29 cellular contexts compared by ENCODE assay signal in genomic region chr7:119177863-119178262, GRCh38.
"Had no signal": no experiment of that assay in that cellular context is flagged by ENCODE, and none has a peak within 500 bp of the region (broad histone marks: within the 10 kb centered on the region; RNA-seq: fewer than 3 reads in every experiment).

No MANE protein-coding gene starts in this region.

- DNase-seq: activated CD4-positive, alpha-beta memory T cell treated with anti-CD3 and anti-CD28 coated beads, Interleukin-2, amount 10 ng/mL, durations not matched to agents 7 days and 5 days; activated CD4-positive, alpha-beta T cell treated with anti-CD3 and anti-CD28 coated beads for 1 hour; activated CD4-positive, alpha-beta T cell treated with anti-CD3 and anti-CD28 coated beads for 4 hours; activated CD4-positive, alpha-beta T cell treated with anti-CD3 and anti-CD28 coated beads, Interleukin-2, amount 10 ng/mL, durations not matched to agents 7 days and 5 days; activated CD4-positive, alpha-beta T cell treated with anti-CD3 and anti-CD28 coated beads, Interleukin-2, amount 50 U/mL, for 4 hours; activated CD8-positive, alpha-beta memory T cell treated with anti-CD3 and anti-CD28 coated beads, Interleukin-2, amount 50 U/mL, for 48 hours; activated gamma-delta T cell; activated naive CD4-positive, alpha-beta T cell; activated naive CD4-positive, alpha-beta T cell treated with anti-CD3 and anti-CD28 coated beads, Interleukin-2, amount 10 ng/mL, durations not matched to agents 7 days and 5 days; activated naive CD8-positive, alpha-beta T cell treated with anti-CD3 and anti-CD28 coated beads, Interleukin-2, amount 10 ng/mL, durations not matched to agents 7 days and 5 days; activated T-cell treated with anti-CD3 and anti-CD28 coated beads for 4 hours; activated T-cell treated with anti-CD3 and anti-CD28 coated beads, Interleukin-2, amount 50 U/mL, for 24 hours; activated T-cell treated with anti-CD3 and anti-CD28 coated beads, Interleukin-2, amount 50 U/mL, for 72 hours; anterior cingulate cortex; brain microvascular endothelial cell; dorsolateral prefrontal cortex; effector CD4-positive, alpha-beta T cell; effector memory CD8-positive, alpha-beta T cell; erythroblast; foreskin keratinocyte; gastrocnemius medialis; glutamatergic neuron; heart left ventricle; T-helper 2 cell had no signal

- H3K4me3 Mint-ChIP-seq: activated CD4-positive, alpha-beta memory T cell treated with anti-CD3 and anti-CD28 coated beads, Interleukin-2, amount 10 ng/mL, durations not matched to agents 7 days and 5 days; activated CD4-positive, alpha-beta T cell treated with anti-CD3 and anti-CD28 coated beads, Interleukin-2, amount 10 ng/mL, durations not matched to agents 7 days and 5 days; activated naive CD4-positive, alpha-beta T cell treated with anti-CD3 and anti-CD28 coated beads, Interleukin-2, amount 10 ng/mL, durations not matched to agents 7 days and 5 days; activated naive CD8-positive, alpha-beta T cell treated with anti-CD3 and anti-CD28 coated beads, Interleukin-2, amount 10 ng/mL, durations not matched to agents 7 days and 5 days; activated T-cell treated with anti-CD3 and anti-CD28 coated beads, Interleukin-2, amount 50 U/mL, for 24 hours; activated T-cell treated with anti-CD3 and anti-CD28 coated beads, Interleukin-2, amount 50 U/mL, for 72 hours; central memory CD8-positive, alpha-beta T cell; dendritic cell treated with granulocyte-macrophage colony-stimulating factor and Interleukin-4, amounts not matched to agents 40 ng/mL and 50 ng/mL, for 4 days; effector memory CD8-positive, alpha-beta T cell had no signal

- H3K4me1 Mint-ChIP-seq: activated CD4-positive, alpha-beta memory T cell treated with anti-CD3 and anti-CD28 coated beads, Interleukin-2, amount 10 ng/mL, durations not matched to agents 7 days and 5 days; activated CD4-positive, alpha-beta T cell treated with anti-CD3 and anti-CD28 coated beads, Interleukin-2, amount 10 ng/mL, durations not matched to agents 7 days and 5 days; activated naive CD4-positive, alpha-beta T cell treated with anti-CD3 and anti-CD28 coated beads, Interleukin-2, amount 10 ng/mL, durations not matched to agents 7 days and 5 days; activated naive CD8-positive, alpha-beta T cell treated with anti-CD3 and anti-CD28 coated beads, Interleukin-2, amount 10 ng/mL, durations not matched to agents 7 days and 5 days; central memory CD8-positive, alpha-beta T cell had no signal

- H3K27me3 ChIP-seq: brain microvascular endothelial cell, dorsolateral prefrontal cortex, esophagus muscularis mucosa, foreskin keratinocyte, gastrocnemius medialis, heart left ventricle had no signal

- H3K36me3 ChIP-seq: brain microvascular endothelial cell, esophagus muscularis mucosa, gastrocnemius medialis, heart left ventricle had no signal

- H3K9me3 ChIP-seq: esophagus muscularis mucosa, gastrocnemius medialis had no signal

- H3K27me3 Mint-ChIP-seq: activated CD4-positive, alpha-beta memory T cell treated with anti-CD3 and anti-CD28 coated beads, Interleukin-2, amount 10 ng/mL, durations not matched to agents 7 days and 5 days; activated CD4-positive, alpha-beta T cell treated with anti-CD3 and anti-CD28 coated beads, Interleukin-2, amount 10 ng/mL, durations not matched to agents 7 days and 5 days; activated naive CD4-positive, alpha-beta T cell treated with anti-CD3 and anti-CD28 coated beads, Interleukin-2, amount 10 ng/mL, durations not matched to agents 7 days and 5 days; activated naive CD8-positive, alpha-beta T cell treated with anti-CD3 and anti-CD28 coated beads, Interleukin-2, amount 10 ng/mL, durations not matched to agents 7 days and 5 days; activated T-cell treated with anti-CD3 and anti-CD28 coated beads, Interleukin-2, amount 50 U/mL, for 24 hours; central memory CD8-positive, alpha-beta T cell; dendritic cell treated with granulocyte-macrophage colony-stimulating factor and Interleukin-4, amounts not matched to agents 40 ng/mL and 50 ng/mL, for 4 days; effector memory CD8-positive, alpha-beta T cell had no signal

- ATAC-seq: activated naive CD4-positive, alpha-beta T cell treated with anti-CD3 and anti-CD28 coated beads, Interleukin-2, amount 50 U/mL, for 72 hours; activated T-cell treated with anti-CD3 and anti-CD28 coated beads, Interleukin-2, amount 50 U/mL, for 72 hours; effector memory CD8-positive, alpha-beta T cell; foreskin keratinocyte; gastrocnemius medialis; heart left ventricle had no signal

- H3K9me3 Mint-ChIP-seq: activated CD4-positive, alpha-beta memory T cell treated with anti-CD3 and anti-CD28 coated beads, Interleukin-2, amount 10 ng/mL, durations not matched to agents 7 days and 5 days; activated CD4-positive, alpha-beta T cell treated with anti-CD3 and anti-CD28 coated beads, Interleukin-2, amount 10 ng/mL, durations not matched to agents 7 days and 5 days; activated naive CD4-positive, alpha-beta T cell treated with anti-CD3 and anti-CD28 coated beads, Interleukin-2, amount 10 ng/mL, durations not matched to agents 7 days and 5 days; activated naive CD4-positive, alpha-beta T cell treated with anti-CD3 and anti-CD28 coated beads, Interleukin-2, amount 50 U/mL, for 72 hours; activated naive CD8-positive, alpha-beta T cell treated with anti-CD3 and anti-CD28 coated beads, Interleukin-2, amount 10 ng/mL, durations not matched to agents 7 days and 5 days; dendritic cell treated with granulocyte-macrophage colony-stimulating factor and Interleukin-4, amounts not matched to agents 40 ng/mL and 50 ng/mL, for 4 days; effector memory CD8-positive, alpha-beta T cell had no signal

- H3K36me3 Mint-ChIP-seq: activated naive CD4-positive, alpha-beta T cell treated with anti-CD3 and anti-CD28 coated beads, Interleukin-2, amount 10 ng/mL, durations not matched to agents 7 days and 5 days; activated naive CD4-positive, alpha-beta T cell treated with anti-CD3 and anti-CD28 coated beads, Interleukin-2, amount 50 U/mL, for 72 hours; activated naive CD8-positive, alpha-beta T cell treated with anti-CD3 and anti-CD28 coated beads, Interleukin-2, amount 10 ng/mL, durations not matched to agents 7 days and 5 days had no signal

- H3K4me3 ChIP-seq: coronary artery, dorsolateral prefrontal cortex, esophagus muscularis mucosa, gastrocnemius medialis, heart left ventricle had no signal

- H3K27ac ChIP-seq: brain microvascular endothelial cell, coronary artery, dorsolateral prefrontal cortex, esophagus muscularis mucosa, foreskin keratinocyte, gastrocnemius medialis, heart left ventricle had no signal

- H3K4me1 ChIP-seq: esophagus muscularis mucosa, foreskin keratinocyte, gastrocnemius medialis, heart left ventricle had no signal

- H3K27ac Mint-ChIP-seq: activated CD4-positive, alpha-beta memory T cell treated with anti-CD3 and anti-CD28 coated beads, Interleukin-2, amount 10 ng/mL, durations not matched to agents 7 days and 5 days; activated CD4-positive, alpha-beta T cell treated with anti-CD3 and anti-CD28 coated beads, Interleukin-2, amount 10 ng/mL, durations not matched to agents 7 days and 5 days; activated naive CD4-positive, alpha-beta T cell treated with anti-CD3 and anti-CD28 coated beads, Interleukin-2, amount 10 ng/mL, durations not matched to agents 7 days and 5 days; activated naive CD4-positive, alpha-beta T cell treated with anti-CD3 and anti-CD28 coated beads, Interleukin-2, amount 50 U/mL, for 72 hours; activated naive CD8-positive, alpha-beta T cell treated with anti-CD3 and anti-CD28 coated beads, Interleukin-2, amount 10 ng/mL, durations not matched to agents 7 days and 5 days; activated T-cell treated with anti-CD3 and anti-CD28 coated beads, Interleukin-2, amount 50 U/mL, for 24 hours; activated T-cell treated with anti-CD3 and anti-CD28 coated beads, Interleukin-2, amount 50 U/mL, for 72 hours; dendritic cell treated with granulocyte-macrophage colony-stimulating factor and Interleukin-4, amounts not matched to agents 40 ng/mL and 50 ng/mL, for 4 days; effector memory CD8-positive, alpha-beta T cell had no signal
